ENCODE assay signal across 10 cellular contexts in the genomic region with DNA sequence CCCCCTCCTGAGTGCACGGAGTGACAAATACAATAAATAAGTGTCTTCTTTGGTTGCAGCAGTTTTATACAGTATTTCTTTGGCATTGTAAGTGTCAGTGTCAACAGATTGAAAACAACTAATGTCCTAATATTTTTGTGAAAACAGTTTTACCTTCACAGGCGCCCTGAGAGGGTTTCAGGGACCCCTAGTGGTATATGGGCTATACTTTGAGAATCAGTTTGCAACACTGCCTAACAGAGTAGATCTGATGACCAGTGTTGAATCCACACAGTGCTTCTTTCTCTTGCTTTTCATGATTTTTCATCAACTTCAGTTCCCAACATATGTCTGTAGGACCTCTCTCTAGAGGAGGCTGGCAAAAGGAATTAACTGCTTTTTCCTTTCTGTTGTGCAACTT.
DNase-seq lines count a peak whose midpoint lies in the region; ATAC-seq and TF ChIP-seq lines count a peak whose summit lies in the region.
"Had no signal": no experiment of that assay in that cellular context is flagged by ENCODE, and none has a peak within 500 bp of the region (broad histone marks: within the 10 kb centered on the region; RNA-seq: fewer than 3 reads in every experiment).

No MANE protein-coding gene starts in this region.

- no peak overlapping the region for H3K4me3 Mint-ChIP-seq in endodermal cell
- no peak overlapping the region for H3K4me3 Mint-ChIP-seq in CD4-positive, alpha-beta memory T cell
- H3K4me3 Mint-ChIP-seq: naive thymus-derived CD4-positive, alpha-beta T cell; T-helper 17 cell had no signal

- no peak for DNase-seq in GM13977 (ENCODE audit: low spot score)
- DNase-seq in endodermal cell, result peak; percentile 57
- no peak for DNase-seq in ACHN
- DNase-seq in CD4-positive, alpha-beta memory T cell, result no peak
- DNase-seq: naive thymus-derived CD4-positive, alpha-beta T cell; NCI-H187; T-helper 17 cell had no signal

- H3K79me2 ChIP-seq in OCI-LY3 (ENCODE audit: low read length) (no peaks in the 10 kb centered on the region), parathyroid adenoma (no peaks in the 10 kb centered on the region)

- H4K20me1 ChIP-seq in OCI-LY3 (ENCODE audit: insufficient read depth, low read length), result no peaks in the 10 kb centered on the region

- no peaks in the 10 kb centered on the region for H3K9me3 ChIP-seq in OCI-LY3 (ENCODE audit: insufficient read depth, low read length)
- no peaks in the 10 kb centered on the region for H3K9me3 ChIP-seq in endodermal cell (ENCODE audit: control insufficient read depth, low read length)
- H3K9me3 ChIP-seq in parathyroid adenoma (ENCODE audit: control insufficient read depth, low read length), result no peaks in the 10 kb centered on the region
- no peaks in the 10 kb centered on the region for H3K9me3 ChIP-seq in CD4-positive, alpha-beta memory T cell (ENCODE audit: control insufficient read depth in 1 of 2, low read length in 2 of 2)

- in situ Hi-C loops in GM13977 (cut with MboI; ENCODE audit: low pct_unique_long_range_greater_than_20kb, low sequenced_read_pairs, unreplicated experiment), result no loop called here
- in situ Hi-C loops in ACHN (cut with HindIII; ENCODE audit: low pct_ligation_motif_present, low pct_unique_long_range_greater_than_20kb, low sequenced_read_pairs), result no loop called here

- H3K27ac Mint-ChIP-seq in endodermal cell, result no peak overlapping the region
- no peak overlapping the region for H3K27ac Mint-ChIP-seq in CD4-positive, alpha-beta memory T cell
- H3K27ac Mint-ChIP-seq: naive thymus-derived CD4-positive, alpha-beta T cell; T-helper 17 cell had no signal

- H3K27ac ChIP-seq in OCI-LY3 (ENCODE audit: low read length) (no peak overlapping the region), endodermal cell (ENCODE audit: low read depth, low read length) (no peak overlapping the region), parathyroid adenoma (no peak overlapping the region)
- no peak overlapping the region for H3K27ac ChIP-seq in CD4-positive, alpha-beta memory T cell (ENCODE audit: low read depth, low read length)

- peaks cover 10% of the 10 kb centered on the region for H3K4me1 ChIP-seq in OCI-LY3 (ENCODE audit: low read length)
- no peaks in the 10 kb centered on the region for H3K4me1 ChIP-seq in endodermal cell (ENCODE audit: control insufficient read depth, insufficient read depth, low read length)
- peaks cover 5% of the 10 kb centered on the region for H3K4me1 ChIP-seq in parathyroid adenoma
- H3K4me1 ChIP-seq in CD4-positive, alpha-beta memory T cell (ENCODE audit: insufficient read depth, low read length), result no peaks in the 10 kb centered on the region

- POLR2A ChIA-PET in CD4-positive, alpha-beta memory T cell (lab: Charles Lee; ENCODE audit: partially characterized antibody), result no interaction called here

- H3K4me2 ChIP-seq in OCI-LY3 (ENCODE audit: low read length), result peak overlapping the region; percentile 20; the same call in 1 of the 2 replicates
- H3K4me2 ChIP-seq in parathyroid adenoma (ENCODE audit: low read length), result no peak overlapping the region

- H2AFZ ChIP-seq in OCI-LY3 (ENCODE audit: low read depth, low read length), result no peak overlapping the region
- H2AFZ ChIP-seq in parathyroid adenoma, result no peak overlapping the region

- no peak for ATAC-seq in GM19324 (IDR thresholded peaks at IDR 0.05; ENCODE audit: low FRiP score, unreplicated experiment)
- ATAC-seq: naive thymus-derived CD4-positive, alpha-beta T cell; T-helper 17 cell had no signal

- no peaks in the 10 kb centered on the region for H3K9me3 Mint-ChIP-seq in endodermal cell
- no peaks in the 10 kb centered on the region for H3K9me3 Mint-ChIP-seq in CD4-positive, alpha-beta memory T cell
- H3K9me3 Mint-ChIP-seq: naive thymus-derived CD4-positive, alpha-beta T cell had no signal

- H3K27me3 ChIP-seq in OCI-LY3 (ENCODE audit: low read depth, low read length), result no peaks in the 10 kb centered on the region
- no peaks in the 10 kb centered on the region for H3K27me3 ChIP-seq in endodermal cell (ENCODE audit: control insufficient read depth, insufficient read depth, low read length, poor library complexity, severe bottlenecking)
- no peaks in the 10 kb centered on the region for H3K27me3 ChIP-seq in parathyroid adenoma (ENCODE audit: control insufficient read depth, insufficient read depth, low read length)
- no peaks in the 10 kb centered on the region for H3K27me3 ChIP-seq in CD4-positive, alpha-beta memory T cell (ENCODE audit: insufficient read depth, low read length)

- 86 to 89% methylated on average over 1 to 2 of the region's 2 CpGs for WGBS in endodermal cell (ENCODE audit: insufficient coverage in 1 of 2, insufficient read length in 1 of 2), 2 experiments

- H3K36me3 ChIP-seq in OCI-LY3 (replicated peaks; ENCODE audit: low read depth, low read length) (no peaks in the 10 kb centered on the region), endodermal cell (ENCODE audit: control insufficient read depth, insufficient read depth, low read length) (peaks cover 12% of the 10 kb centered on the region), parathyroid adenoma (ENCODE audit: control insufficient read depth, insufficient read depth, low read length) (no peaks in the 10 kb centered on the region)
- no peaks in the 10 kb centered on the region for H3K36me3 ChIP-seq in CD4-positive, alpha-beta memory T cell (ENCODE audit: insufficient read depth, low read length)

- intact Hi-C loops in CD4-positive, alpha-beta memory T cell (cut with micrococcal nuclease), result no loop called here

- H3K9ac ChIP-seq in OCI-LY3 (ENCODE audit: low read length) (no peak overlapping the region), endodermal cell (ENCODE audit: extremely low read depth, low read length, poor library complexity, severe bottlenecking) (no peak overlapping the region), parathyroid adenoma (no peak overlapping the region)

- TF ChIP-seq CTCF in GM13977 (IDR thresholded peaks at IDR 0.05; ENCODE audit: extremely low read depth, insufficient read depth, missing control alignments) (peak; percentile 7), OCI-LY3 (IDR thresholded peaks at IDR 0.05; ENCODE audit: low read depth, low read length) (peak; percentile 49), endodermal cell (conservative IDR thresholded peaks at IDR 0.05) (peak; percentile 79), parathyroid adenoma (IDR thresholded peaks at IDR 0.05) (peak; percentile 7)

- H3K36me3 Mint-ChIP-seq in endodermal cell (ENCODE audit: low read depth), result peaks cover 15% of the 10 kb centered on the region
- no peaks in the 10 kb centered on the region for H3K36me3 Mint-ChIP-seq in CD4-positive, alpha-beta memory T cell
- H3K36me3 Mint-ChIP-seq: naive thymus-derived CD4-positive, alpha-beta T cell had no signal

- peaks cover 12% of the 10 kb centered on the region for H3K4me1 Mint-ChIP-seq in endodermal cell
- no peaks in the 10 kb centered on the region for H3K4me1 Mint-ChIP-seq in CD4-positive, alpha-beta memory T cell
- H3K4me1 Mint-ChIP-seq: naive thymus-derived CD4-positive, alpha-beta T cell; T-helper 17 cell had no signal

- CTCF ChIA-PET in CD4-positive, alpha-beta memory T cell (lab: Charles Lee; ENCODE audit: partially characterized antibody), result no interaction called here

- H3K27me3 Mint-ChIP-seq in endodermal cell (ENCODE audit: insufficient read depth), result no peaks in the 10 kb centered on the region
- peaks cover 2 to 7% of the 10 kb centered on the region in 2 donors for H3K27me3 Mint-ChIP-seq in CD4-positive, alpha-beta memory T cell
- H3K27me3 Mint-ChIP-seq: T-helper 17 cell had no signal

- H3K4me3 ChIP-seq in OCI-LY3 (ENCODE audit: low read length) (no peak overlapping the region), endodermal cell (ENCODE audit: low read length) (no peak overlapping the region), parathyroid adenoma (ENCODE audit: low read depth, low read length) (no peak overlapping the region)
- H3K4me3 ChIP-seq in CD4-positive, alpha-beta memory T cell (ENCODE audit: low read length in 2 of 2), result no peak overlapping the region

Comparison
In these comparisons a context has a peak if more than half of its experiments do, and no peak if none do; other contexts are left out.
1. CTCF ChIP-seq: peak in every context shown above with its lines; median percentile 79 in endodermal cell; 49 in OCI-LY3; 7 in GM13977; 7 in parathyroid adenoma.